ENCODE assay signal across 8 cellular contexts in the genomic region with DNA sequence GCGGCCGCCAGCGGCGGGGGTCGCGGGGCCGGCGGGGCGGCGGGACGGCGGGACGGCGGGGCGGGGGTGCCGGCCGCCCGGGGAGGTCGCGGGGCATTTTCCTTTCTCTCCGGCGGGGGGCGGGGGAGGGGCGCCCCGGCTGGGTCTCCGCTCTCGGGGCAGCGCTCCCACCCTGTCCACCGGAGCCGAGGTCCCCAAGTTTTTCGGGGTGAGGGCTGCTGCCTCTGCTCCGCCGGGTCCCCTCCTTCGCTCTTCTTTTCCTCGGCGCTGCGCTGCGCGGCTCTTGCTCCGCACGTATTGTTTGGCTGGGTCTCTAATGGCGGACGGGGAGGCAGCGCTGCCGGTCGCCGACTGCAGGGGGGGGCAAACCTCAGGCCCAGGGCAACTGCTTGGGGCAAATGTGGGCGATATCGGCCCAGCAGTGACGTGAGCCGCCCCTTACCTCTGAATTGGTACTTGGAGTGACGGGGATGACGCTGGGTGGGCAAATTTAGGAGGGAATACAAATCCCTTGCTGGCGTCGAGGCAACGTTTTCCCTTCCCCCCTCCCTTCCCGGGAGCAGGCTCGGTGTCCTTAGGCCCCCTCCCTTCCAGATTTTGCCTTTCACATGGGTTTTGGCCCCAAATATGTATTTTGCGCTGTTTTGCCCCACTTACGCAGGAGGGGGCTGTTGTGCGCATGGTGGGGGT. TPM values are rescaled to one million over a fixed set of nuclear protein-coding genes. Genes with fewer than 3 reads are reported as not detected.
A peak's percentile ranks its signal among the peaks of the same experiment; 100 is the strongest.
DNase-seq lines count a peak whose midpoint lies in the region; ATAC-seq and TF ChIP-seq lines count a peak whose summit lies in the region.

No MANE protein-coding gene starts in this region.

- peak; percentile 2 for ATAC-seq in HG02798 (IDR thresholded peaks at IDR 0.05; ENCODE audit: poor library complexity, unreplicated experiment)
- peak; percentile 17 to 23 for ATAC-seq in activated T-cell treated with anti-CD3 and anti-CD28 coated beads, Interleukin-2, amount 50 U/mL, for 72 hours (replicated peaks in 1 of 2)
- peak; percentile 12 to 20 for ATAC-seq in naive thymus-derived CD8-positive, alpha-beta T cell
- ATAC-seq in stimulated activated naive B cell treated with anti-CD40 and anti-IgM and Interleukin-4, amounts not matched to agents 10 μg/mL and 1 μg/mL and 100 μg/mL, for 72 hours (replicated peaks), result peak; percentile 32 to 33
- no peak for ATAC-seq in HG02938 (IDR thresholded peaks at IDR 0.05; ENCODE audit: unreplicated experiment)

- H3K9ac ChIP-seq in fibroblast of lung (ENCODE audit: insufficient read depth, low read length), result peak overlapping the region; percentile 78

- H3K36me3 ChIP-seq in fibroblast of lung (ENCODE audit: control insufficient read depth, insufficient read depth, low read length), result no peaks in the 10 kb centered on the region

- DNase-seq in EL, result peak; percentile 52
- DNase-seq in NOMO-1 treated with dmso at 0.1 percent for 144 hours (lab: John Stamatoyannopoulos, UW; ENCODE audit: unreplicated experiment), result peak; percentile 65
- DNase-seq in activated T-cell treated with anti-CD3 and anti-CD28 coated beads, Interleukin-2, amount 50 U/mL, for 72 hours, result peak; percentile 79 to 83
- DNase-seq in fibroblast of lung (ENCODE audit: low read depth in 2 of 2), result peak; percentile 42 to 47
- DNase-seq in naive thymus-derived CD8-positive, alpha-beta T cell, result peak; percentile 56 to 84 (median 70)
- peak; percentile 60 for DNase-seq in stimulated activated naive B cell treated with anti-CD40 and anti-IgM and Interleukin-4, amounts not matched to agents 10 μg/mL and 1 μg/mL and 100 μg/mL, for 72 hours

- peaks cover 5% of the 10 kb centered on the region in 2 donors for H3K36me3 Mint-ChIP-seq in activated T-cell treated with anti-CD3 and anti-CD28 coated beads, Interleukin-2, amount 50 U/mL, for 72 hours (ENCODE audit: insufficient read depth in 2 of 2)
- peaks cover 0 to 27% (median 0%) of the 10 kb centered on the region in 3 donors for H3K36me3 Mint-ChIP-seq in naive thymus-derived CD8-positive, alpha-beta T cell
- H3K36me3 Mint-ChIP-seq in stimulated activated naive B cell treated with anti-CD40 and anti-IgM and Interleukin-4, amounts not matched to agents 10 μg/mL and 1 μg/mL and 100 μg/mL, for 72 hours, result peaks cover 5 to 8% of the 10 kb centered on the region in 2 donors

- H3K4me3 Mint-ChIP-seq in activated T-cell treated with anti-CD3 and anti-CD28 coated beads, Interleukin-2, amount 50 U/mL, for 72 hours, result peak overlapping the region; percentile 95 to 98
- H3K4me3 Mint-ChIP-seq in naive thymus-derived CD8-positive, alpha-beta T cell, result peak overlapping the region; percentile 92 to 100 (median 96)
- peak overlapping the region; percentile 88 to 93 for H3K4me3 Mint-ChIP-seq in stimulated activated naive B cell treated with anti-CD40 and anti-IgM and Interleukin-4, amounts not matched to agents 10 μg/mL and 1 μg/mL and 100 μg/mL, for 72 hours

- H3K4me2 ChIP-seq in fibroblast of lung (ENCODE audit: extremely low read depth, insufficient read depth, low read length), result peak overlapping the region; percentile 92

- no peaks in the 10 kb centered on the region for H3K9me3 Mint-ChIP-seq in activated T-cell treated with anti-CD3 and anti-CD28 coated beads, Interleukin-2, amount 50 U/mL, for 72 hours
- no peaks in the 10 kb centered on the region for H3K9me3 Mint-ChIP-seq in naive thymus-derived CD8-positive, alpha-beta T cell
- H3K9me3 Mint-ChIP-seq in stimulated activated naive B cell treated with anti-CD40 and anti-IgM and Interleukin-4, amounts not matched to agents 10 μg/mL and 1 μg/mL and 100 μg/mL, for 72 hours, result no peaks in the 10 kb centered on the region

- peak overlapping the region; percentile 65 for H3K27ac ChIP-seq in fibroblast of lung (ENCODE audit: insufficient read depth, low read length)

- H3K27me3 ChIP-seq in fibroblast of lung (ENCODE audit: control insufficient read depth, insufficient read depth, low read length), result no peaks in the 10 kb centered on the region

- no peaks in the 10 kb centered on the region for H3K27me3 Mint-ChIP-seq in activated T-cell treated with anti-CD3 and anti-CD28 coated beads, Interleukin-2, amount 50 U/mL, for 72 hours (ENCODE audit: low read depth)
- H3K27me3 Mint-ChIP-seq in naive thymus-derived CD8-positive, alpha-beta T cell, result no peaks in the 10 kb centered on the region
- H3K27me3 Mint-ChIP-seq in stimulated activated naive B cell treated with anti-CD40 and anti-IgM and Interleukin-4, amounts not matched to agents 10 μg/mL and 1 μg/mL and 100 μg/mL, for 72 hours, result no peaks in the 10 kb centered on the region

- peaks cover 4% of the 10 kb centered on the region for H3K4me1 ChIP-seq in fibroblast of lung (ENCODE audit: control insufficient read depth, extremely low read depth, insufficient read depth, low read length)

- peak overlapping the region; percentile 87 for H3K27ac Mint-ChIP-seq in activated T-cell treated with anti-CD3 and anti-CD28 coated beads, Interleukin-2, amount 50 U/mL, for 72 hours
- H3K27ac Mint-ChIP-seq in naive thymus-derived CD8-positive, alpha-beta T cell, result peak overlapping the region; percentile 93 to 99 (median 98)
- H3K27ac Mint-ChIP-seq in stimulated activated naive B cell treated with anti-CD40 and anti-IgM and Interleukin-4, amounts not matched to agents 10 μg/mL and 1 μg/mL and 100 μg/mL, for 72 hours, result peak overlapping the region; percentile 96

- H3K4me1 Mint-ChIP-seq in activated T-cell treated with anti-CD3 and anti-CD28 coated beads, Interleukin-2, amount 50 U/mL, for 72 hours (ENCODE audit: low read depth), result peaks cover 28% of the 10 kb centered on the region
- H3K4me1 Mint-ChIP-seq in naive thymus-derived CD8-positive, alpha-beta T cell, result peaks cover 18 to 42% (median 35%) of the 10 kb centered on the region in 4 donors
- H3K4me1 Mint-ChIP-seq in stimulated activated naive B cell treated with anti-CD40 and anti-IgM and Interleukin-4, amounts not matched to agents 10 μg/mL and 1 μg/mL and 100 μg/mL, for 72 hours, result peaks cover 15 to 32% of the 10 kb centered on the region in 2 donors

- H3K79me2 ChIP-seq in fibroblast of lung (ENCODE audit: control insufficient read depth, insufficient read depth, low read length), result peaks cover 39% of the 10 kb centered on the region

- H2AFZ ChIP-seq in fibroblast of lung (ENCODE audit: low read length), result peak overlapping the region; percentile 62

- H4K20me1 ChIP-seq in fibroblast of lung (ENCODE audit: control insufficient read depth, extremely low read depth, insufficient read depth, low read length), result no peaks in the 10 kb centered on the region

- peak overlapping the region; percentile 38 to 90 (median 72) for H3K4me3 ChIP-seq in fibroblast of lung (replicated peaks in 1 of 4; ENCODE audit: control extremely low read depth in 1 of 4, insufficient read depth in 1 of 4, low read depth in 3 of 4, low read length in 4 of 4)

- peak; percentile 2 to 10 for TF ChIP-seq CTCF in fibroblast of lung (conservative IDR thresholded peaks at IDR 0.05 in 1 of 2, IDR thresholded peaks at IDR 0.05 in 1 of 2; ENCODE audit: low read depth in 1 of 2, low read length in 2 of 2)

- POLR2A ChIA-PET in naive thymus-derived CD8-positive, alpha-beta T cell (lab: Charles Lee), result interaction anchor here (0.8 to 2.1 kb wide), 6 partner anchors 94 to 325 kb away, joined by 4 to 11 read pairs (median 5); a partner anchor contains a TSS

- no peaks in the 10 kb centered on the region for H3K9me3 ChIP-seq in fibroblast of lung (ENCODE audit: control insufficient read depth, insufficient read depth, low read depth, low read length)

RNA-seq across cellular contexts. Expression of a gene that starts 0.8 kb away (rescaled TPM):
- 100 to 1,000 TPM in 1 of 2 donors, 10 to 100 TPM in 1; 86.4 to 103 TPM for total RNA-seq in activated T-cell treated with anti-CD3 and anti-CD28 coated beads, Interleukin-2, amount 50 U/mL, for 72 hours
- total RNA-seq in fibroblast of lung, result 51.1 and 63.4 TPM in 2 replicates
- 21.5 and 37.3 TPM in 2 replicates for polyA plus RNA-seq in fibroblast of lung
- polyA plus RNA-seq in fibroblast of lung (2012), result 13.3 and 27.8 TPM in 2 replicates
- 4.4 and 7.6 TPM in 2 replicates for polyA minus RNA-seq in fibroblast of lung (ENCODE audit: low replicate concordance)
- 100 to 1,000 TPM; 131 to 133 TPM for total RNA-seq in naive thymus-derived CD8-positive, alpha-beta T cell
- polyA plus RNA-seq in naive thymus-derived CD8-positive, alpha-beta T cell, result 10 to 100 TPM in 2 of 3 donors, 1 to 10 TPM in 1; 8.4 to 13.7 (median 13.5) TPM
